Comparison of ENCODE assay signal across 10 cellular contexts in genomic region chr17:40475234-40476210, GRCh38. TPM values are rescaled to one million over a fixed set of nuclear protein-coding genes. Genes with fewer than 3 reads are reported as not detected.
DNase-seq lines count a peak whose midpoint lies in the region; ATAC-seq and TF ChIP-seq lines count a peak whose summit lies in the region.
"Had no signal": no experiment of that assay in that cellular context is flagged by ENCODE, and none has a peak within 500 bp of the region (broad histone marks: within the 10 kb centered on the region; RNA-seq: fewer than 3 reads in every experiment).

No MANE protein-coding gene starts in this region.

- 64% methylated on average over 20 of the region's 25 CpGs for WGBS in mammary epithelial cell (ENCODE audit: low coverage, missing lambda C conversion rate)
- WGBS in mesendoderm (ENCODE audit: extremely low coverage, insufficient coverage, low lambda C conversion rate), result no CpG with 5 or more reads among the region's 25 CpGs
- WGBS in testis, 2 donors, result 63 to 66% methylated on average over 23 to 25 of the region's 25 CpGs

- H3K36me3 Mint-ChIP-seq in T-helper 2 cell treated with Interferon-gamma antibody and Interleukin-4, amounts not matched to agents 5 μg/mL and 100 μg/mL, for 36 hours (ENCODE audit: low read depth), result peaks cover 26% of the 10 kb centered on the region

- no peak overlapping the region for H2BK120ac ChIP-seq in mesendoderm (ENCODE audit: low read depth, low read length)

- no peaks in the 10 kb centered on the region for H4K20me1 ChIP-seq in mammary epithelial cell (ENCODE audit: insufficient read depth, low read length)

- intact Hi-C loops in mammary epithelial cell (cut with micrococcal nuclease) (loop anchor here (1.0 kb wide), 2 partner anchors 24 to 34 kb away; no protein-coding TSS in a partner anchor), testis (cut with DNase I; ENCODE audit: low total_unique reads) (loop anchor here (5.0 kb wide), 1 partner anchor 33 kb away; the partner anchor contains the start of gene IGFBP4)

- in situ Hi-C loops in mammary epithelial cell (cut with MboI; ENCODE audit: low sequenced_read_pairs in 2 of 2), result no loop called here

- no peak overlapping the region for H3K4me3 ChIP-seq in mammary epithelial cell (replicated peaks in 1 of 3; ENCODE audit: insufficient read depth in 1 of 3, low read depth in 2 of 3, low read length in 3 of 3)
- H3K4me3 ChIP-seq in mesendoderm (ENCODE audit: low read length), result no peak overlapping the region
- no peak overlapping the region for H3K4me3 ChIP-seq in testis
- H3K4me3 ChIP-seq: thoracic aorta had no signal

- no TSS peak for BruUV-seq in mammary epithelial cell (replicated peaks; lab: Mats Ljungman, UMichigan)

- no peak for ATAC-seq in HG03565 (IDR thresholded peaks at IDR 0.05; ENCODE audit: unreplicated experiment)

- H2AFZ ChIP-seq in mammary epithelial cell (ENCODE audit: low read depth, low read length), result no peak overlapping the region

- H3K4me1 ChIP-seq in mammary epithelial cell (ENCODE audit: insufficient read depth, low read length), result peaks cover 15% of the 10 kb centered on the region
- peaks cover 8% of the 10 kb centered on the region for H3K4me1 ChIP-seq in mesendoderm (ENCODE audit: control insufficient read depth, low read depth, low read length)
- peaks cover 42% of the 10 kb centered on the region for H3K4me1 ChIP-seq in testis

- H3K4me3 Mint-ChIP-seq in T-helper 2 cell treated with Interferon-gamma antibody and Interleukin-4, amounts not matched to agents 5 μg/mL and 100 μg/mL, for 36 hours, result no peak overlapping the region

- H3K27ac Mint-ChIP-seq in T-helper 2 cell treated with Interferon-gamma antibody and Interleukin-4, amounts not matched to agents 5 μg/mL and 100 μg/mL, for 36 hours, result peak overlapping the region; percentile 15

- no peaks in the 10 kb centered on the region for H3K79me1 ChIP-seq in mesendoderm (ENCODE audit: low read length)

- CTCF ChIA-PET in mammary epithelial cell (lab: Charles Lee; ENCODE audit: low non-redundant PET), result interaction anchor here (0.5 to 0.6 kb wide), 2 partner anchors 33 to 57 kb away, joined by 4 to 5 read pairs; no protein-coding TSS in a partner anchor

- dilution Hi-C loops in mammary epithelial cell (cut with HindIII; ENCODE audit: low sequenced_read_pairs), result no loop called here

- H3K9me3 ChIP-seq in mammary epithelial cell (replicated peaks; ENCODE audit: insufficient read depth, low read length) (no peaks in the 10 kb centered on the region), testis (no peaks in the 10 kb centered on the region)
- H3K9me3 ChIP-seq: thoracic aorta had no signal

- H3K18ac ChIP-seq in mesendoderm (ENCODE audit: low read length), result peak overlapping the region; percentile 51

- H2AK5ac ChIP-seq in mesendoderm (ENCODE audit: low read length), result no peak overlapping the region

- H3K23ac ChIP-seq in mesendoderm (ENCODE audit: low read length), result no peak overlapping the region

- H3K4me1 Mint-ChIP-seq in T-helper 2 cell treated with Interferon-gamma antibody and Interleukin-4, amounts not matched to agents 5 μg/mL and 100 μg/mL, for 36 hours (ENCODE audit: low read depth), result peaks cover 45% of the 10 kb centered on the region

- H3K56ac ChIP-seq in mesendoderm (ENCODE audit: low read length), result peak overlapping the region; percentile 77

- no peaks in the 10 kb centered on the region for H3K9me3 Mint-ChIP-seq in T-helper 2 cell treated with Interferon-gamma antibody and Interleukin-4, amounts not matched to agents 5 μg/mL and 100 μg/mL, for 36 hours

- H2BK15ac ChIP-seq in mesendoderm (replicated peaks; ENCODE audit: low read depth), result no peak overlapping the region

- H3K9ac ChIP-seq in mammary epithelial cell (ENCODE audit: insufficient read depth, low read length) (no peak overlapping the region), mesendoderm (ENCODE audit: low read length) (peak overlapping the region; percentile 42)

- H3K4me2 ChIP-seq in mammary epithelial cell (ENCODE audit: insufficient read depth, low read depth, low read length), result no peak overlapping the region
- no peak overlapping the region for H3K4me2 ChIP-seq in mesendoderm (ENCODE audit: low read length)

- H3K27ac ChIP-seq in mammary epithelial cell (ENCODE audit: insufficient read depth, low read depth, low read length) (no peak overlapping the region), mesendoderm (ENCODE audit: low read depth, low read length) (no peak overlapping the region), testis (peak overlapping the region; percentile 65 to 72)
- H3K27ac ChIP-seq: thoracic aorta had no signal

- no peak for DNase-seq in T-helper 2 cell treated with Interferon-gamma antibody and Interleukin-4, amounts not matched to agents 5 μg/mL and 100 μg/mL, for 36 hours (ENCODE audit: low spot score)
- DNase-seq in T-helper 2 cell (no peak), mammary epithelial cell (peak; percentile 62), mesendoderm (no peak), testis (no peak), putamen (ENCODE audit: low spot score) (no peak), NCI-H2081 treated with DMSO at 0.1 percent for 48 hours (lab: John Stamatoyannopoulos, UW) (no peak)

- peak overlapping the region; percentile 21 for H3K4ac ChIP-seq in mesendoderm (ENCODE audit: low read depth, low read length)

- H3K79me2 ChIP-seq in mammary epithelial cell (ENCODE audit: insufficient read depth, low read length), result no peaks in the 10 kb centered on the region
- H3K79me2 ChIP-seq in mesendoderm (ENCODE audit: control insufficient read depth, insufficient read depth, low read length), result no peaks in the 10 kb centered on the region

- no peaks in the 10 kb centered on the region for H3K27me3 Mint-ChIP-seq in T-helper 2 cell treated with Interferon-gamma antibody and Interleukin-4, amounts not matched to agents 5 μg/mL and 100 μg/mL, for 36 hours (ENCODE audit: low read depth)

- H3K27me3 ChIP-seq in mammary epithelial cell (ENCODE audit: insufficient read depth, low read length) (no peaks in the 10 kb centered on the region), mesendoderm (ENCODE audit: insufficient read depth, low read length, poor library complexity) (no peaks in the 10 kb centered on the region), testis (no peaks in the 10 kb centered on the region)

- no peak overlapping the region for H4K8ac ChIP-seq in mesendoderm (ENCODE audit: low read depth, low read length)

- TF ChIP-seq POLR2A in testis (IDR thresholded peaks at IDR 0.05), result no peak

- H4K5ac ChIP-seq in mesendoderm (ENCODE audit: low read length), result no peak overlapping the region

- H3K36me3 ChIP-seq in mammary epithelial cell (ENCODE audit: insufficient read depth, low read length) (peaks cover 38% of the 10 kb centered on the region), mesendoderm (ENCODE audit: control insufficient read depth, insufficient read depth, low read length) (no peaks in the 10 kb centered on the region), testis (ENCODE audit: low read depth, missing control alignments) (no peaks in the 10 kb centered on the region)
- H3K36me3 ChIP-seq: thoracic aorta had no signal

- TF ChIP-seq CTCF in mammary epithelial cell (conservative IDR thresholded peaks at IDR 0.05 in 1 of 2, IDR thresholded peaks at IDR 0.05 in 1 of 2; ENCODE audit: extremely low read depth in 1 of 2, insufficient read depth in 1 of 2, low read depth in 1 of 2, low read length in 2 of 2) (no peak), testis (IDR thresholded peaks at IDR 0.05) (no peak)

- peak overlapping the region; percentile 17 for H2BK5ac ChIP-seq in mesendoderm (ENCODE audit: low read length)

RNA-seq across cellular contexts. Expression of gene TNS4, which starts 25.9 kb away (rescaled TPM):
- total RNA-seq in mammary epithelial cell, result 100 to 1,000 TPM; 170 to 608 TPM
- 120 TPM for polyA plus RNA-seq in mammary epithelial cell
- polyA minus RNA-seq in mammary epithelial cell, result 1,186 TPM
- 5.7 TPM for polyA plus RNA-seq in mesendoderm (2013, experiment 1 of 2)
- polyA plus RNA-seq in mesendoderm (2013, experiment 2 of 2), result 4.9 TPM
- total RNA-seq in testis, result under 1 TPM; 0.12 to 0.16 TPM
- 0.09 TPM for polyA plus RNA-seq in testis (ENCODE audit: insufficient read depth, low read depth, low replicate concordance)
- total RNA-seq: pulmonary artery endothelial cell had no signal

RNA-seq across cellular contexts. Expression of gene IGFBP4, which starts 32.3 kb away (rescaled TPM):
- total RNA-seq in mammary epithelial cell (10 to 100 TPM; 13.0 to 34.5 TPM), testis (10 to 100 TPM; 67.9 to 76.7 TPM)
- polyA plus RNA-seq in mammary epithelial cell (28.5 TPM), testis (ENCODE audit: insufficient read depth, low read depth, low replicate concordance) (317 TPM)
- 62.7 TPM for polyA minus RNA-seq in mammary epithelial cell
- 39.6 TPM for polyA plus RNA-seq in mesendoderm (2013, experiment 1 of 2)
- 39.0 TPM for polyA plus RNA-seq in mesendoderm (2013, experiment 2 of 2)

RNA-seq across cellular contexts. Expression of gene TOP2A, which starts 57.8 kb away (rescaled TPM):
- total RNA-seq in mammary epithelial cell (10 to 100 TPM in 1 of 2 donors, 1 to 10 TPM in 1; 3.2 to 93.3 TPM), testis (10 to 100 TPM; 65.0 to 94.9 TPM)
- polyA plus RNA-seq in mammary epithelial cell (52.6 TPM), testis (ENCODE audit: insufficient read depth, low read depth, low replicate concordance) (75.3 TPM)
- 32.4 TPM for polyA minus RNA-seq in mammary epithelial cell
- polyA plus RNA-seq in mesendoderm (2013, experiment 1 of 2), result 122 TPM
- 126 TPM for polyA plus RNA-seq in mesendoderm (2013, experiment 2 of 2)

Comparison
In these comparisons a context has a peak if more than half of its experiments do, and no peak if none do; other contexts are left out.
1. H3K27ac ChIP-seq: peak in testis (2 of 2); none in mammary epithelial cell (single experiment) and mesendoderm (single experiment).
2. RNA of gene TNS4, which starts 25.9 kb away (total RNA-seq): 170 to 608 TPM in mammary epithelial cell; 0.12 to 0.16 TPM in testis; every median in the first group is over 100 times any median in the second.